In genomic region chr15:49265911-49266310, GRCh38 we compare ENCODE assay signal across 18 cellular contexts.
"Had no signal": no experiment of that assay in that cellular context is flagged by ENCODE, and none has a peak within 500 bp of the region (broad histone marks: within the 10 kb centered on the region; RNA-seq: fewer than 3 reads in every experiment).

No MANE protein-coding gene starts in this region.

- H3K27ac Mint-ChIP-seq: activated CD4-positive, alpha-beta memory T cell treated with anti-CD3 and anti-CD28 coated beads for 36 hours; activated naive CD8-positive, alpha-beta T cell treated with anti-CD3 and anti-CD28 coated beads, Interleukin-2, amount 10 ng/mL, durations not matched to agents 7 days and 5 days; activated T-helper 1 cell treated with anti-CD3 and anti-CD28 coated beads, Interleukin-12 subunit alpha, Interleukin-12 subunit beta, Interleukin-2, Interleukin-4 antibody, amounts not matched to agents 30 ng/mL and 10 ng/mL and 1 ng/mL, durations not matched to agents 14 hours and 24 hours and 36 hours had no signal

- DNase-seq: activated CD4-positive, alpha-beta memory T cell treated with anti-CD3 and anti-CD28 coated beads for 36 hours; activated naive CD8-positive, alpha-beta T cell treated with anti-CD3 and anti-CD28 coated beads, Interleukin-2, amount 10 ng/mL, durations not matched to agents 7 days and 5 days; activated T-cell treated with anti-CD3 and anti-CD28 coated beads for 4 hours; amygdala; caudate nucleus; dorsolateral prefrontal cortex; heart left ventricle; left ventricle myocardium superior; naive thymus-derived CD4-positive, alpha-beta T cell; stimulated activated CD4-positive, alpha-beta T cell treated with anti-CD3 and anti-CD28 coated beads, Interleukin-2, amount 100 ng/mL, for 24 hours; stimulated activated naive CD4-positive, alpha-beta T cell treated with Interleukin-2 at 50 U/mL for 16 hours; thyroid gland; WERI-Rb-1 had no signal

- H3K4me1 ChIP-seq: prostate gland, thyroid gland had no signal

- H3K9me3 ChIP-seq: prostate gland, thyroid gland had no signal

- H3K4me1 Mint-ChIP-seq: activated naive CD8-positive, alpha-beta T cell treated with anti-CD3 and anti-CD28 coated beads, Interleukin-2, amount 10 ng/mL, durations not matched to agents 7 days and 5 days had no signal

- H3K4me3 Mint-ChIP-seq: activated CD4-positive, alpha-beta memory T cell treated with anti-CD3 and anti-CD28 coated beads for 36 hours; activated naive CD8-positive, alpha-beta T cell treated with anti-CD3 and anti-CD28 coated beads, Interleukin-2, amount 10 ng/mL, durations not matched to agents 7 days and 5 days; activated T-helper 1 cell treated with anti-CD3 and anti-CD28 coated beads, Interleukin-12 subunit alpha, Interleukin-12 subunit beta, Interleukin-2, Interleukin-4 antibody, amounts not matched to agents 30 ng/mL and 10 ng/mL and 1 ng/mL, durations not matched to agents 14 hours and 24 hours and 36 hours; naive thymus-derived CD4-positive, alpha-beta T cell had no signal

- H3K27me3 ChIP-seq: dorsolateral prefrontal cortex, gastroesophageal sphincter, heart left ventricle, right atrium auricular region, thyroid gland had no signal

- H3K36me3 ChIP-seq: prostate gland, right atrium auricular region, thyroid gland, WERI-Rb-1 had no signal

- ATAC-seq: gastroesophageal sphincter; heart left ventricle; left ventricle myocardium superior; naive thymus-derived CD4-positive, alpha-beta T cell had no signal

- H3K27me3 Mint-ChIP-seq: activated CD4-positive, alpha-beta memory T cell treated with anti-CD3 and anti-CD28 coated beads for 36 hours; activated naive CD8-positive, alpha-beta T cell treated with anti-CD3 and anti-CD28 coated beads, Interleukin-2, amount 10 ng/mL, durations not matched to agents 7 days and 5 days; naive thymus-derived CD4-positive, alpha-beta T cell had no signal

- H3K4me3 ChIP-seq: dorsolateral prefrontal cortex, gastroesophageal sphincter, heart left ventricle, prostate gland, right atrium auricular region, thyroid gland had no signal

- H3K27ac ChIP-seq: dorsolateral prefrontal cortex, epithelial cell of prostate, gastroesophageal sphincter, heart left ventricle, prostate gland, right atrium auricular region, thyroid gland, WERI-Rb-1 had no signal
